Comparison of ENCODE assay signal across 8 cellular contexts in the genomic region with DNA sequence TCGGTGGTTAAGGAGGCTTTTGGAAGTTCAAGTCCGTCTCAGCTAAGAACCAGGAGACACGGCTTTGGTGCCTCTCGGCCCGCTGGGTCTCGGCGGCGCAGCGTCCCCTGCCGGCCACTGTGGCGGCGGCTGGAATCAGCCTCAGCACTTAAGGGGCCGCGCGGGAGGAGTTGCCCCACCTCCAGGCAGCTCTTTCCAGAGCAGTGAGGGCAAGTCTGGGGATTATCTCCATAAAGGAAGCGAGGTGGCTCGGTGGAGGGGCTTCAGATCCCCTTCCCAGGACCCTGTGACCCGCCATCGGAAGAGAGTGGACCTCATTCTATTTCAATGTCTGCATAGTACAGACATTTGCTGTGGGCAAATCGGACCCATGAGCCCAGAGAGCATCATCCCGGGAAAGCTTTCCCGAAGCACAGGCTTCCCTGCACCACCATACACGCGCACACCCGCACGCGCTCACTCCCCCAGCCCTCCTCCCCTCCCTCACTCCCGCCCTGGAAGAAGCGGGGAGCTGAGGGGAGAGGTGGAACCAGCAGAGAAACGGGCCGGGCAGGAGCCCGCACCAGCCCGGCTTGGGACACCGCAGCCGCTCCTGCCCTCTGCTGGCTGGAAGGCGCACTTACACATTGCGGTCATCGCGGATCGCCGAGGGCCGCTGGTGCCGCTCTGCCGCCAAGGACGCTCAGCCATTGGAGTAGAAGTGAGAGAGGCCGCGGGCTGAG. TPM values are rescaled to one million over a fixed set of nuclear protein-coding genes. Genes with fewer than 3 reads are reported as not detected.
DNase-seq lines count a peak whose midpoint lies in the region; ATAC-seq lines count a peak whose summit lies in the region.

No MANE protein-coding gene starts in this region.

- peak overlapping the region; percentile 66 for H3K4me3 ChIP-seq in ectodermal cell (ENCODE audit: insufficient read depth, low read depth, low read length)

- no peak overlapping the region for H3K27ac ChIP-seq in ectodermal cell (ENCODE audit: insufficient read depth, low read depth, low read length, poor library complexity, severe bottlenecking)

- intact Hi-C loops in activated CD4-positive, alpha-beta memory T cell treated with anti-CD3 and anti-CD28 coated beads for 36 hours (cut with micrococcal nuclease) = loop anchor here (1.0 to 10.0 kb wide), 7 partner anchors 10 to 289 kb away; a partner anchor contains a TSS

- H3K9me3 ChIP-seq in ectodermal cell (ENCODE audit: control insufficient read depth, low read length) = no peaks in the 10 kb centered on the region

- H3K27me3 ChIP-seq in ectodermal cell (ENCODE audit: control insufficient read depth, insufficient read depth, low read length, poor library complexity, severe bottlenecking) = peaks cover 12% of the 10 kb centered on the region

- WGBS in ectodermal cell, 2 experiments = 0 to 1% methylated on average over 47 of the region's 47 CpGs

- peaks cover 11% of the 10 kb centered on the region for H3K4me1 Mint-ChIP-seq in activated CD4-positive, alpha-beta memory T cell treated with anti-CD3 and anti-CD28 coated beads for 36 hours (ENCODE audit: low read depth)

- DNase-seq in CD1c-positive myeloid dendritic cell (ENCODE audit: extremely low spot score) (peak; percentile 89), NCI-H748 (lab: John Stamatoyannopoulos, UW; ENCODE audit: unreplicated experiment) (peak; percentile 83), medulla oblongata (ENCODE audit: extremely low spot score) (peak; percentile 89)
- peak; percentile 86 for DNase-seq in activated CD4-positive, alpha-beta memory T cell treated with anti-CD3 and anti-CD28 coated beads for 36 hours
- peak; percentile 50 to 63 (median 61) for DNase-seq in stimulated activated CD4-positive, alpha-beta T cell treated with anti-CD3 and anti-CD28 coated beads, TNF-alpha, amount 100 ng/mL, for 4 hours (ENCODE audit: low read depth in 3 of 3)

- H3K9me3 Mint-ChIP-seq in activated CD4-positive, alpha-beta memory T cell treated with anti-CD3 and anti-CD28 coated beads for 36 hours = no peaks in the 10 kb centered on the region

- H3K36me3 Mint-ChIP-seq in activated CD4-positive, alpha-beta memory T cell treated with anti-CD3 and anti-CD28 coated beads for 36 hours = no peaks in the 10 kb centered on the region

- POLR2A ChIA-PET in activated CD4-positive, alpha-beta memory T cell treated with anti-CD3 and anti-CD28 coated beads for 36 hours (lab: Charles Lee) = interaction anchor here (1.2 kb wide), 1 partner anchor 133 kb away, joined by 4 read pairs; no protein-coding TSS in a partner anchor

- CTCF ChIA-PET in activated CD4-positive, alpha-beta memory T cell treated with anti-CD3 and anti-CD28 coated beads for 36 hours (lab: Charles Lee) = interaction anchor here (0.6 to 6.5 kb wide), 62 partner anchors 8 to 628 kb away, joined by 3 to 82 read pairs (median 5); a partner anchor contains a TSS

- H3K4me3 Mint-ChIP-seq in activated CD4-positive, alpha-beta memory T cell treated with anti-CD3 and anti-CD28 coated beads for 36 hours = peak overlapping the region; percentile 84

- H3K36me3 ChIP-seq in ectodermal cell (ENCODE audit: control insufficient read depth, insufficient read depth, low read length) = no peaks in the 10 kb centered on the region

- ATAC-seq in GM19372 (IDR thresholded peaks at IDR 0.05; ENCODE audit: low read depth, unreplicated experiment) (peak; percentile 90), HG03520 (IDR thresholded peaks at IDR 0.05; ENCODE audit: unreplicated experiment) (peak; percentile 84)

- H3K27ac Mint-ChIP-seq in activated CD4-positive, alpha-beta memory T cell treated with anti-CD3 and anti-CD28 coated beads for 36 hours = no peak overlapping the region

- peaks cover 25% of the 10 kb centered on the region for H3K27me3 Mint-ChIP-seq in activated CD4-positive, alpha-beta memory T cell treated with anti-CD3 and anti-CD28 coated beads for 36 hours

- H3K4me1 ChIP-seq in ectodermal cell (ENCODE audit: control insufficient read depth, insufficient read depth, low read length) = no peaks in the 10 kb centered on the region

RNA-seq across cellular contexts. Expression of a gene that starts 15.9 kb away (rescaled TPM):
- not detected for total RNA-seq in activated CD4-positive, alpha-beta memory T cell treated with anti-CD3 and anti-CD28 coated beads for 36 hours
- polyA plus RNA-seq in ectodermal cell (2013, experiment 1 of 4) = not detected
- not detected for polyA plus RNA-seq in ectodermal cell (2013, experiment 2 of 4)
- polyA plus RNA-seq in ectodermal cell (2013, experiment 3 of 4) = not detected
- not detected for polyA plus RNA-seq in ectodermal cell (2013, experiment 4 of 4)

RNA-seq across cellular contexts. Expression of a gene that starts 18.6 kb away (rescaled TPM):
- 10 to 100 TPM; 74.9 to 78.9 TPM for total RNA-seq in activated CD4-positive, alpha-beta memory T cell treated with anti-CD3 and anti-CD28 coated beads for 36 hours
- polyA plus RNA-seq in ectodermal cell (2013, experiment 1 of 4) = 113 TPM
- polyA plus RNA-seq in ectodermal cell (2013, experiment 2 of 4) = 110 TPM
- 96.3 TPM for polyA plus RNA-seq in ectodermal cell (2013, experiment 3 of 4)
- 111 TPM for polyA plus RNA-seq in ectodermal cell (2013, experiment 4 of 4)

RNA-seq across cellular contexts. Expression of a gene that starts 27.9 kb away (rescaled TPM):
- under 1 TPM in 1 of 2 experiments, not detected in 1; 0.17 TPM for total RNA-seq in activated CD4-positive, alpha-beta memory T cell treated with anti-CD3 and anti-CD28 coated beads for 36 hours
- not detected for polyA plus RNA-seq in ectodermal cell (2013, experiment 1 of 4)
- 0.20 TPM for polyA plus RNA-seq in ectodermal cell (2013, experiment 2 of 4)
- not detected for polyA plus RNA-seq in ectodermal cell (2013, experiment 3 of 4)
- not detected for polyA plus RNA-seq in ectodermal cell (2013, experiment 4 of 4)

RNA-seq across cellular contexts. Expression of a gene that starts 53.7 kb away (rescaled TPM):
- total RNA-seq in activated CD4-positive, alpha-beta memory T cell treated with anti-CD3 and anti-CD28 coated beads for 36 hours = 1 to 10 TPM; 7.7 to 9.6 TPM
- 5.1 TPM for polyA plus RNA-seq in ectodermal cell (2013, experiment 1 of 4)
- polyA plus RNA-seq in ectodermal cell (2013, experiment 2 of 4) = 4.6 TPM
- polyA plus RNA-seq in ectodermal cell (2013, experiment 3 of 4) = 6.7 TPM
- 9.0 TPM for polyA plus RNA-seq in ectodermal cell (2013, experiment 4 of 4)

RNA-seq across cellular contexts. Expression of a gene that starts 58.9 kb away (rescaled TPM):
- not detected for total RNA-seq in activated CD4-positive, alpha-beta memory T cell treated with anti-CD3 and anti-CD28 coated beads for 36 hours
- polyA plus RNA-seq in ectodermal cell (2013, experiment 1 of 4) = not detected
- not detected for polyA plus RNA-seq in ectodermal cell (2013, experiment 2 of 4)
- polyA plus RNA-seq in ectodermal cell (2013, experiment 3 of 4) = not detected
- polyA plus RNA-seq in ectodermal cell (2013, experiment 4 of 4) = not detected
